ENCODE assay signal across 19 cellular contexts in genomic region chr6:134585529-134585873, GRCh38.
DNase-seq lines count a peak whose midpoint lies in the region; ATAC-seq, FAIRE-seq and TF ChIP-seq lines count a peak whose summit lies in the region.
"Had no signal": no experiment of that assay in that cellular context is flagged by ENCODE, and none has a peak within 500 bp of the region (broad histone marks: within the 10 kb centered on the region; RNA-seq: fewer than 3 reads in every experiment).

No MANE protein-coding gene starts in this region.

- H3K27ac ChIP-seq in right cardiac atrium (ENCODE audit: low read length) (no peak overlapping the region), right atrium auricular region (peak overlapping the region in 1 of 2 donors; percentile 56), K562 (ENCODE audit: extremely low read depth, low read depth, low read length) (no peak overlapping the region; the same call in 2 of the 3 replicates), temporal lobe (ENCODE audit: low read depth, low read length) (peak overlapping the region; percentile 71)
- H3K27ac ChIP-seq: tibial artery had no signal

- H3K9ac ChIP-seq in K562 (ENCODE audit: insufficient read depth in 1 of 2, low read depth in 2 of 2, low read length in 2 of 2), result no peak overlapping the region

- no peak for TF ChIP-seq POLR2A in K562 (conservative IDR thresholded peaks at IDR 0.05)

- FAIRE-seq in K562 (lab: Jason Lieb, UNC), result peak; percentile 92
- FAIRE-seq: astrocyte, colon, H1 had no signal

- H3K9me3 ChIP-seq in right cardiac atrium (ENCODE audit: control insufficient read depth, low read length) (no peaks in the 10 kb centered on the region), right atrium auricular region (no peaks in the 10 kb centered on the region), K562 (replicated peaks; ENCODE audit: control insufficient read depth, insufficient read depth, low read depth, low read length) (no peaks in the 10 kb centered on the region)
- H3K9me3 ChIP-seq: tibial artery had no signal

- in situ Hi-C loops in K562 (cut with MboI), result no loop called here

- no peaks in the 10 kb centered on the region for H3K36me3 ChIP-seq in right atrium auricular region
- no peaks in the 10 kb centered on the region for H3K36me3 ChIP-seq in K562 (ENCODE audit: control insufficient read depth, insufficient read depth, low read length)
- H3K36me3 ChIP-seq: tibial artery had no signal

- peak; percentile 87 for TF ChIP-seq EP300 in K562 (IDR thresholded peaks at IDR 0.05; ENCODE audit: low read length)

- intact Hi-C loops in right cardiac atrium (cut with DNase I), result no loop called here
- intact Hi-C loops in K562 (cut with micrococcal nuclease), result no loop called here

- no peaks in the 10 kb centered on the region for H3K79me2 ChIP-seq in K562 (ENCODE audit: control insufficient read depth, insufficient read depth, low read length)

- WGBS in right cardiac atrium, result 26% methylated on average over 8 of the region's 8 CpGs
- WGBS in K562 (ENCODE audit: insufficient coverage, low coverage, missing lambda C conversion rate), result 0% methylated on average over 8 of the region's 8 CpGs

- peak overlapping the region; percentile 34; the same call in 1 of the 2 replicates for H3K4me2 ChIP-seq in K562 (ENCODE audit: insufficient read depth, low read length)

- no peaks in the 10 kb centered on the region for H3K4me1 ChIP-seq in right cardiac atrium (ENCODE audit: control insufficient read depth, insufficient read depth, low read length)
- peaks cover 0 to 3% of the 10 kb centered on the region in 2 donors for H3K4me1 ChIP-seq in right atrium auricular region
- H3K4me1 ChIP-seq in K562 (replicated peaks in 1 of 2; ENCODE audit: control insufficient read depth in 2 of 2, insufficient read depth in 2 of 2, low read length in 2 of 2), result peaks cover 0 to 12% of the 10 kb centered on the region in 2 experiments; a peak in 2 of 5 replicates
- H3K4me1 ChIP-seq: tibial artery had no signal

- BruUV-seq in K562 (replicated peaks; lab: Mats Ljungman, UMichigan), result no TSS peak

- DNase-seq in right cardiac atrium (no peak), right atrium auricular region (ENCODE audit: low spot score) (no peak), NCI-H345 (lab: John Stamatoyannopoulos, UW) (peak; percentile 92), K562 (ENCODE audit: extremely low read depth in 1 of 4, low spot score in 3 of 4) (peak in 3 of 4 experiments; percentile 15 to 87 (median 44))
- no peak for DNase-seq in activated CD4-positive, CD25-positive, alpha-beta regulatory T cell (lab: John Stamatoyannopoulos, UW)
- DNase-seq: activated CD4-positive, alpha-beta T cell treated with anti-CD3 and anti-CD28 coated beads for 36 hours; activated naive CD4-positive, alpha-beta T cell treated with anti-CD3 and anti-CD28 coated beads, Interleukin-2, amount 50 U/mL, for 16 hours; DMS79; NCI-H1048; RPMI8226; stimulated activated naive B cell treated with anti-CD40 and anti-IgM and Interleukin-4, amounts not matched to agents 10 μg/mL and 1 μg/mL and 100 μg/mL, for 72 hours; T-helper 9 cell; tibial artery had no signal

- POLR2A ChIA-PET in K562 (lab: Yijun Ruan, JAX), result interaction anchor here (0.6 to 1.3 kb wide), 4 partner anchors 13 to 32 kb away, joined by 3 to 4 read pairs (median 3); no protein-coding TSS in a partner anchor

- H2AFZ ChIP-seq in K562 (ENCODE audit: low read depth, low read length), result 0 out of 2 replicates have a peak overlapping the region, but pooled peaks have one; percentile 26

- TF ChIP-seq CTCF in right atrium auricular region (IDR thresholded peaks at IDR 0.05) (no peak), K562 (IDR thresholded peaks at IDR 0.05 in 2 of 3, conservative IDR thresholded peaks at IDR 0.05 in 1 of 3; ENCODE audit: insufficient read depth in 2 of 3, low read depth in 1 of 3, low read length in 3 of 3) (no peak)

- H3K27me3 ChIP-seq in right cardiac atrium (ENCODE audit: control insufficient read depth, insufficient read depth) (no peaks in the 10 kb centered on the region), right atrium auricular region (no peaks in the 10 kb centered on the region), K562 (ENCODE audit: control insufficient read depth in 2 of 2, insufficient read depth in 2 of 2, low read length in 2 of 2) (no peaks in the 10 kb centered on the region)
- H3K27me3 ChIP-seq: tibial artery had no signal

- TF ChIP-seq RAD21 in K562 (CRISPR knock-in tag; conservative IDR thresholded peaks at IDR 0.05 in 1 of 2, IDR thresholded peaks at IDR 0.05 in 1 of 2), result no peak; a peak in 3 of 4 replicates

- no peaks in the 10 kb centered on the region; the same call in 1 of the 2 replicates for H4K20me1 ChIP-seq in K562 (replicated peaks; ENCODE audit: control insufficient read depth, insufficient read depth, low read length)

- CTCF ChIA-PET in K562 (lab: Yijun Ruan, JAX; ENCODE audit: low intra/inter-chr PET ratio), result no interaction called here

- no peaks in the 10 kb centered on the region for H3K9me1 ChIP-seq in K562 (ENCODE audit: control insufficient read depth, insufficient read depth, low read length)

- ATAC-seq in right cardiac atrium, result peak; percentile 22 to 62
- peak; percentile 82 for ATAC-seq in K562
- no peak for ATAC-seq in GM21528 (IDR thresholded peaks at IDR 0.05; ENCODE audit: low FRiP score, unreplicated experiment)
- no peak for ATAC-seq in GM18907 (IDR thresholded peaks at IDR 0.05; ENCODE audit: unreplicated experiment)
- ATAC-seq: activated CD4-positive, alpha-beta T cell treated with anti-CD3 and anti-CD28 coated beads for 36 hours; stimulated activated naive B cell treated with anti-CD40 and anti-IgM and Interleukin-4, amounts not matched to agents 10 μg/mL and 1 μg/mL and 100 μg/mL, for 72 hours had no signal

- H3K4me3 ChIP-seq in right cardiac atrium (ENCODE audit: low read length) (no peak overlapping the region), right atrium auricular region (no peak overlapping the region), K562 (no peak overlapping the region)
- H3K4me3 ChIP-seq: tibial artery had no signal

TF ChIP-seq in K562, 482 proteins besides CTCF, POLR2A, EP300 and RAD21 (continues in another document):
- no peak for TF ChIP-seq ZNF76 (CRISPR knock-in tag; IDR thresholded peaks at IDR 0.05; ENCODE audit: borderline replicate concordance)
- no peak for TF ChIP-seq EZH2 (IDR thresholded peaks at IDR 0.05; ENCODE audit: borderline replicate concordance, low read depth, low read length)
- TF ChIP-seq TCF7L2 (IDR thresholded peaks at IDR 0.05; ENCODE audit: low read depth, low read length), result no peak
- TF ChIP-seq HOMEZ (CRISPR knock-in tag; IDR thresholded peaks at IDR 0.05), result no peak
- no peak for TF ChIP-seq NR1H2 (CRISPR knock-in tag; IDR thresholded peaks at IDR 0.05)
- no peak for TF ChIP-seq HLTF (IDR thresholded peaks at IDR 0.05)
- TF ChIP-seq RFX7 (CRISPR knock-in tag; IDR thresholded peaks at IDR 0.05), result no peak
- TF ChIP-seq, protein P1, sequence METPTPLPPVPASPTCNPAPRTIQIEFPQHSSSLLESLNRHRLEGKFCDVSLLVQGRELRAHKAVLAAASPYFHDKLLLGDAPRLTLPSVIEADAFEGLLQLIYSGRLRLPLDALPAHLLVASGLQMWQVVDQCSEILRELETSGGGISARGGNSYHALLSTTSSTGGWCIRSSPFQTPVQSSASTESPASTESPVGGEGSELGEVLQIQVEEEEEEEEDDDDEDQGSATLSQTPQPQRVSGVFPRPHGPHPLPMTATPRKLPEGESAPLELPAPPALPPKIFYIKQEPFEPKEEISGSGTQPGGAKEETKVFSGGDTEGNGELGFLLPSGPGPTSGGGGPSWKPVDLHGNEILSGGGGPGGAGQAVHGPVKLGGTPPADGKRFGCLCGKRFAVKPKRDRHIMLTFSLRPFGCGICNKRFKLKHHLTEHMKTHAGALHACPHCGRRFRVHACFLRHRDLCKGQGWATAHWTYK (CRISPR knock-in tag; IDR thresholded peaks at IDR 0.05), result no peak
- TF ChIP-seq NFRKB (IDR thresholded peaks at IDR 0.05; ENCODE audit: low read depth), result no peak
- TF ChIP-seq POU5F1 (IDR thresholded peaks at IDR 0.05; ENCODE audit: borderline replicate concordance, low read depth, low read length, partially characterized antibody), result no peak
- no peak for TF ChIP-seq MBD2 (IDR thresholded peaks at IDR 0.05; ENCODE audit: borderline replicate concordance, low read depth)
- no peak for TF ChIP-seq DIDO1 (tag; IDR thresholded peaks at IDR 0.05; ENCODE audit: low read depth)
- no peak for TF ChIP-seq NKRF (IDR thresholded peaks at IDR 0.05; ENCODE audit: borderline replicate concordance)
- TF ChIP-seq PRPF4 (IDR thresholded peaks at IDR 0.05; ENCODE audit: insufficient read depth, low read depth, low read length, poor library complexity, severe bottlenecking), result no peak

Comparison
In these comparisons a context has a peak if more than half of its experiments do, and no peak if none do; other contexts are left out.
1. ATAC-seq: peak in right cardiac atrium (2 of 2) and K562 (single experiment); none in GM21528 (single experiment) and GM18907 (single experiment).
2. DNase-seq: peak in NCI-H345 (single experiment) and K562 (3 of 4); none in right cardiac atrium (0 of 3), right atrium auricular region (single experiment) and activated CD4-positive, CD25-positive, alpha-beta regulatory T cell (0 of 4).